Comparison of ENCODE assay signal across 1 cellular context in the genomic region with DNA sequence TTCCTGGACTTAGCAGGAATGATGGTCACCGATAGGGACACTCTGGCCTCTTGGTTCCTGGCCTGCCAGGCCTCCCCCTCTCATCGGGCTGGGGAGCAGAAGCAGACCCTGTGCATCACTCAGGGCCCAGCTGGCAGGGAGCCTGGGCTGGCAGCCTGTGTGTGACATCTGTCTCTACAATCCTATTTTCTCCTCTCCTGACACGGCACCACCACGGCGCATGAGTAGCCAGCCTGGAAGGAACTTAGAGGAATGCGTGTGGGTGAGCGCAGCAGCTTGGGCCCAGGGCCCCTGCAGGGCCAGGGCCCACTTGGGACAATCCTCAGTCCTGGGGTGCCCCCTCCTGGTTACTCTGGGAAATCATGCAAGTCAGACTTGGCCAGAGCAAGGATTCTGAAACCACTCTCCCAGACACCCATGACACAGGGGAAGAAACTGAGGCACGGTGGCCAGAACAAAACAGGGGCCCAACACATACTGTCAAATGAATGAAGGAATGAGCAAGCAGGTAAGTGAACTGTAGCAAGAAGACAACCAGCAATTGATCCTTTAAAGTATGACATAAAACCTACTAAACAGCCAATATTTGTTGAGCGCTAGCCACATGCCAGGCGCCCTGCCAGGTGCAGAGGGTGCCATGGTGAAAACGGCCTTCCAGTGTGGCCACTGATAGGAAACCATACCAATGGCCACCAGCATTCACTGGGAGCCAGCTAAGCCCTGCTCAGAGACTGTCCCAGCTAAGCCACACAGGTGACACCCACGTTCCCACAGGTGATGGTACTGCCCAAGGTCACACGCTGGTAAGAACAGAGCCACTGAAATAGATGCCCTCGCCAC.
TF ChIP-seq lines count a peak whose summit lies in the region.

No MANE protein-coding gene starts in this region.

TF ChIP-seq in K562, 482 proteins besides CTCF, POLR2A, EP300 and RAD21 (continued from another document and continues in another):
- TF ChIP-seq E2F8 (IDR thresholded peaks at IDR 0.05; ENCODE audit: low read depth, partially characterized antibody) (no peak), CEBPB (tag; IDR thresholded peaks at IDR 0.05) (no peak), RFX5 (IDR thresholded peaks at IDR 0.05; ENCODE audit: low read depth, low read length) (peak; percentile 78; the same call in 1 of the 2 replicates), GABPA (tag; conservative IDR thresholded peaks at IDR 0.05; ENCODE audit: low read depth) (no peak), FOXK1 (CRISPR knock-in tag; IDR thresholded peaks at IDR 0.05; ENCODE audit: borderline replicate concordance) (no peak), GTF2E2 (tag; IDR thresholded peaks at IDR 0.05) (no peak), E2F1 (CRISPR knock-in tag; IDR thresholded peaks at IDR 0.05) (peak; percentile 70), KAT7 (CRISPR knock-in tag; IDR thresholded peaks at IDR 0.05; ENCODE audit: borderline replicate concordance) (no peak), SNIP1 (IDR thresholded peaks at IDR 0.05; ENCODE audit: low read depth) (no peak), RBFOX2 (IDR thresholded peaks at IDR 0.05; ENCODE audit: low read depth, low read length) (no peak), BMI1 (IDR thresholded peaks at IDR 0.05; ENCODE audit: low read length) (peak; percentile 72), MTF1 (CRISPR knock-in tag; IDR thresholded peaks at IDR 0.05; ENCODE audit: borderline replicate concordance) (no peak), SIN3A (IDR thresholded peaks at IDR 0.05; ENCODE audit: borderline replicate concordance in 2 of 2, control insufficient read depth in 1 of 2, low read depth in 2 of 2, low read length in 2 of 2) (0 out of 4 replicates have a peak, but pooled peaks of 1 of the 2 experiments have one; percentile 46), BACH1 (tag; IDR thresholded peaks at IDR 0.05) (no peak), DIDO1 (tag; IDR thresholded peaks at IDR 0.05; ENCODE audit: low read depth) (no peak), ZNF143 (CRISPR knock-in tag; IDR thresholded peaks at IDR 0.05) (no peak), XRCC4 (IDR thresholded peaks at IDR 0.05; ENCODE audit: extremely low read depth, insufficient read depth, insufficient read length) (no peak), MTA2 (IDR thresholded peaks at IDR 0.05; ENCODE audit: low read depth) (no peak), SP2 (IDR thresholded peaks at IDR 0.05; ENCODE audit: extremely low read depth, low read depth, low read length, poor library complexity, severe bottlenecking) (no peak), ZNF274 (IDR thresholded peaks at IDR 0.05; ENCODE audit: borderline replicate concordance, low read depth, low read length) (no peak), RFX7 (CRISPR knock-in tag; IDR thresholded peaks at IDR 0.05) (no peak), NFE2L1 (tag; IDR thresholded peaks at IDR 0.05; ENCODE audit: borderline replicate concordance, low read depth) (no peak), ZNF197 (CRISPR knock-in tag; IDR thresholded peaks at IDR 0.05; ENCODE audit: low read depth) (no peak), HNRNPH1 (optimal IDR thresholded peaks at IDR 0.05; ENCODE audit: low read depth, low read length) (no peak), ZNF609 (CRISPR knock-in tag; IDR thresholded peaks at IDR 0.05; ENCODE audit: borderline replicate concordance) (no peak), SMAD1 (IDR thresholded peaks at IDR 0.05; ENCODE audit: low read depth, low read length, partially characterized antibody) (peak; percentile 62), TRIM25 (IDR thresholded peaks at IDR 0.05; ENCODE audit: borderline replicate concordance) (no peak), MYC (IDR thresholded peaks at IDR 0.05; ENCODE audit: low read depth, low read length) (peak; percentile 90), MYC (CRISPR knock-in tag; IDR thresholded peaks at IDR 0.05; ENCODE audit: borderline replicate concordance, low read depth) (no peak), ZNF407 (IDR thresholded peaks at IDR 0.05; ENCODE audit: low read depth) (no peak), CGGBP1 (CRISPR knock-in tag; IDR thresholded peaks at IDR 0.05) (no peak), ZNF282 (CRISPR knock-in tag; IDR thresholded peaks at IDR 0.05) (no peak), MAX (CRISPR knock-in tag; IDR thresholded peaks at IDR 0.05) (no peak), SRSF3 (IDR thresholded peaks at IDR 0.05; ENCODE audit: insufficient read depth, low read length) (no peak)
- TF ChIP-seq, protein P1, sequence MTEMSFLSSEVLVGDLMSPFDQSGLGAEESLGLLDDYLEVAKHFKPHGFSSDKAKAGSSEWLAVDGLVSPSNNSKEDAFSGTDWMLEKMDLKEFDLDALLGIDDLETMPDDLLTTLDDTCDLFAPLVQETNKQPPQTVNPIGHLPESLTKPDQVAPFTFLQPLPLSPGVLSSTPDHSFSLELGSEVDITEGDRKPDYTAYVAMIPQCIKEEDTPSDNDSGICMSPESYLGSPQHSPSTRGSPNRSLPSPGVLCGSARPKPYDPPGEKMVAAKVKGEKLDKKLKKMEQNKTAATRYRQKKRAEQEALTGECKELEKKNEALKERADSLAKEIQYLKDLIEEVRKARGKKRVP (CRISPR knock-in tag; IDR thresholded peaks at IDR 0.05): no peak
